Comparison of ENCODE assay signal across 9 cellular contexts in the genomic region with DNA sequence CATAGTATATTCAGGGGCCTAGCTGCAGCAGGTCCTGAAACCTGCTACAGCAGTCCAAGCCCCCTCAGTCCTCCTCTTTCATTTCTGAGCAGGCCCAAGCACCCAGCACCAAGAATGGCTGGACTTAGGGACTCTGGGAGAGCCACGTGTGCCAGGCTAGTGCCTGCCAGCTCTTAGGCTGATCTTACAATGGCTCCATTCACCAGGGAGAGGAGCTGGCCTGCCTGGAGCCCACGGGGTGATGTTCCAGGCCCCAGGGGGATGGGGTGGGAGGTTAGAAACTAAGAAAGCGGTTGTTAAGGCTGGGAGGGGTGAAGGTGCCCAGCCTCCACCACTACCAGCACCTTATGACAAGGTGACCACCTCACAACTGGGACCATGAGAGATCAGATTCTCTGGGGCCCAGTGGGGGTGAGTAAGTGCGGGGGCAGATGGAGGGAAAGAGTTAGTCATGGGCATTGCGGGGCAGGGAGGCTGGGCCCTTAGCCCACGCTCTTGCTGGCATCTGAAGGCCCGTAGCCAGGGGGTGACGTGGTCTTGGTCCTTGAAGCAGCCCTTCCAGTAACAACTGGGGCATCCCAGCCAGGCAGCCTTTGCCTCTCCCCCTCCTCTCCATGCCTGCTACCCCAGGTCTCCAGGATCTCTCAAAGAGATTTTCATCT. TPM values are rescaled to one million over a fixed set of nuclear protein-coding genes. Genes with fewer than 3 reads are reported as not detected.
A peak's percentile ranks its signal among the peaks of the same experiment; 100 is the strongest.
DNase-seq lines count a peak whose midpoint lies in the region; ATAC-seq and TF ChIP-seq lines count a peak whose summit lies in the region.
"Had no signal": no experiment of that assay in that cellular context is flagged by ENCODE, and none has a peak within 500 bp of the region (broad histone marks: within the 10 kb centered on the region; RNA-seq: fewer than 3 reads in every experiment).

No MANE protein-coding gene starts in this region.

- H3K9me3 ChIP-seq in skeletal muscle satellite cell (replicated peaks; ENCODE audit: low read length) = no peaks in the 10 kb centered on the region
- H3K9me3 ChIP-seq in psoas muscle = no peaks in the 10 kb centered on the region

- H3K4me3 Mint-ChIP-seq in T-helper 2 cell treated with Interferon-gamma antibody and Interleukin-4, amounts not matched to agents 5 μg/mL and 100 μg/mL, for 36 hours = no peak overlapping the region
- H3K4me3 Mint-ChIP-seq in CD14-positive monocyte = no peak overlapping the region

- H3K4me2 ChIP-seq in skeletal muscle satellite cell (ENCODE audit: low read length) = peak overlapping the region; percentile 6

- H3K27ac Mint-ChIP-seq in T-helper 2 cell treated with Interferon-gamma antibody and Interleukin-4, amounts not matched to agents 5 μg/mL and 100 μg/mL, for 36 hours = no peak overlapping the region
- peak overlapping the region in 1 of 7 donors; percentile 77 for H3K27ac Mint-ChIP-seq in CD14-positive monocyte

- no peaks in the 10 kb centered on the region for H3K36me3 Mint-ChIP-seq in T-helper 2 cell treated with Interferon-gamma antibody and Interleukin-4, amounts not matched to agents 5 μg/mL and 100 μg/mL, for 36 hours (ENCODE audit: low read depth)
- no peaks in the 10 kb centered on the region for H3K36me3 Mint-ChIP-seq in CD14-positive monocyte

- no peaks in the 10 kb centered on the region for H3K27me3 Mint-ChIP-seq in T-helper 2 cell treated with Interferon-gamma antibody and Interleukin-4, amounts not matched to agents 5 μg/mL and 100 μg/mL, for 36 hours (ENCODE audit: low read depth)
- peaks cover 0 to 4% (median 1%) of the 10 kb centered on the region in 3 donors for H3K27me3 Mint-ChIP-seq in CD14-positive monocyte (ENCODE audit: low read depth in 3 of 3)

- no peaks in the 10 kb centered on the region for H3K9me3 Mint-ChIP-seq in T-helper 2 cell treated with Interferon-gamma antibody and Interleukin-4, amounts not matched to agents 5 μg/mL and 100 μg/mL, for 36 hours
- no peaks in the 10 kb centered on the region for H3K9me3 Mint-ChIP-seq in CD14-positive monocyte

- peaks cover 58% of the 10 kb centered on the region for H3K4me1 ChIP-seq in skeletal muscle satellite cell (ENCODE audit: control insufficient read depth, insufficient read depth, low read length)
- no peaks in the 10 kb centered on the region for H3K4me1 ChIP-seq in psoas muscle
- H3K4me1 ChIP-seq in foreskin keratinocyte = no peaks in the 10 kb centered on the region

- H3K27ac ChIP-seq in psoas muscle (no peak overlapping the region), foreskin keratinocyte (no peak overlapping the region)

- ATAC-seq in psoas muscle (no peak), foreskin keratinocyte (no peak)

- intact Hi-C loops in CD14-positive monocyte (cut with micrococcal nuclease) = no loop called here
- intact Hi-C loops in psoas muscle (cut with DNase I) = no loop called here

- TF ChIP-seq CTCF in fibroblast of mammary gland (conservative IDR thresholded peaks at IDR 0.05; ENCODE audit: control insufficient read depth, insufficient read depth, low read depth, low read length) (no peak), CD14-positive monocyte (IDR thresholded peaks at IDR 0.05) (no peak), psoas muscle (IDR thresholded peaks at IDR 0.05) (no peak), foreskin keratinocyte (conservative IDR thresholded peaks at IDR 0.05) (no peak)

- H3K27me3 ChIP-seq in skeletal muscle satellite cell (ENCODE audit: control insufficient read depth, insufficient read depth, low read length) (no peaks in the 10 kb centered on the region), psoas muscle (ENCODE audit: insufficient read depth in 3 of 3, low read length in 2 of 3) (peaks cover 0 to 1% (median 0%) of the 10 kb centered on the region in 3 donors), foreskin keratinocyte (no peaks in the 10 kb centered on the region)

- H3K4me3 ChIP-seq in fibroblast of mammary gland (ENCODE audit: control insufficient read depth, low read depth, low read length) (no peak overlapping the region), skeletal muscle satellite cell (ENCODE audit: low read length) (peak overlapping the region; percentile 20), psoas muscle (no peak overlapping the region)

- H3K36me3 ChIP-seq in skeletal muscle satellite cell (ENCODE audit: insufficient read depth, low read length) (no peaks in the 10 kb centered on the region), psoas muscle (ENCODE audit: insufficient read depth in 1 of 2, low read depth in 1 of 2) (no peaks in the 10 kb centered on the region)

- DNase-seq in H4 (ENCODE audit: low spot score) = peak; percentile 56
- peak; percentile 26 for DNase-seq in T-helper 2 cell treated with Interferon-gamma antibody and Interleukin-4, amounts not matched to agents 5 μg/mL and 100 μg/mL, for 36 hours (ENCODE audit: low spot score)
- DNase-seq in fibroblast of mammary gland (ENCODE audit: low read depth) = peak; percentile 81
- DNase-seq in CD14-positive monocyte (ENCODE audit: low spot score) = no peak
- no peak for DNase-seq in psoas muscle
- DNase-seq in foreskin keratinocyte = no peak
- DNase-seq in NCI-H1092 (lab: John Stamatoyannopoulos, UW) = no peak
- DNase-seq: activated gamma-delta T cell treated with Interleukin-2 at 50 U/mL for 16 hours had no signal

- H3K9ac ChIP-seq in skeletal muscle satellite cell (ENCODE audit: low read depth, low read length) = peak overlapping the region; percentile 50

- H3K4me1 Mint-ChIP-seq in T-helper 2 cell treated with Interferon-gamma antibody and Interleukin-4, amounts not matched to agents 5 μg/mL and 100 μg/mL, for 36 hours (ENCODE audit: low read depth) = peaks cover 3% of the 10 kb centered on the region
- H3K4me1 Mint-ChIP-seq in CD14-positive monocyte = peaks cover 37% of the 10 kb centered on the region

- 57 to 73% (median 63%) methylated on average over 8 of the region's 8 CpGs for WGBS in psoas muscle, 3 donors

RNA-seq across cellular contexts. Expression of gene CLIC4, which starts 30.3 kb away (rescaled TPM):
- total RNA-seq in H4 (2014; rRNA removed; shearing (Covaris generic)) = 172 and 217 TPM in 2 replicates
- total RNA-seq in skeletal muscle satellite cell (2012; rRNA removed) = 271 and 344 TPM in 2 replicates
- polyA plus RNA-seq in CD14-positive monocyte (10 to 100 TPM; 24.6 to 38.1 TPM), psoas muscle (10 to 100 TPM; 22.1 to 67.3 (median 44.8) TPM), foreskin keratinocyte (38.7 and 48.3 TPM in 2 replicates)
- total RNA-seq in psoas muscle (10 to 100 TPM; 23.9 to 62.4 (median 45.4) TPM), foreskin keratinocyte (107 and 159 TPM in 2 replicates)

Comparison
In these comparisons a context has a peak if more than half of its experiments do, and no peak if none do; other contexts are left out.
1. DNase-seq: peak in H4 (single experiment), T-helper 2 cell treated with Interferon-gamma antibody and Interleukin-4, amounts not matched to agents 5 μg/mL and 100 μg/mL, for 36 hours (single experiment) and fibroblast of mammary gland (single experiment); none in CD14-positive monocyte (single experiment), psoas muscle (0 of 2), foreskin keratinocyte (0 of 2) and NCI-H1092 (single experiment).